In the genomic region with DNA sequence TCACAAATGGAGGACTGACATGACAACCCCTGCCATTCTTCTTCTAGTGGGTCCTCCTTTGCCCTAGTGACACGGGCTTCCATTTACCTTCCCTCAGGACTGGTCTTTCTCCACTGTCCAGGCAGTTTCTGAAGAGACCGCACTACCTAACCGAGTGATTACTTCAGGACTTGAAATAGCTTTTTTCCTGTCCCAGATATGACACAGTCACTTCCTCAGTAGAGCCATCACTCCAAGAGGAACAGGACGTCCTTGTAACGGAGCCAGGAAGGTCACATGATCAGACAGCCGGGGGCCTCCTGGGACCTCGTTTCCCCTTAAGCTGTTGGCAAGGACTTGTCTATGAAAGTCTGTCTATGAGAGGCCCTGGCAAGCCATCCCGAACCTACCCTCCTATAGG, we compare ENCODE assay signal across 2 cellular contexts.
TF ChIP-seq lines count a peak whose summit lies in the region.

No MANE protein-coding gene starts in this region.

TF ChIP-seq in SK-N-SH, 30 proteins besides CTCF, POLR2A, EP300 and RAD21 (continued from another document):
- no peak for TF ChIP-seq GABPA (IDR thresholded peaks at IDR 0.05; ENCODE audit: low read depth)
- TF ChIP-seq YY1 (IDR thresholded peaks at IDR 0.05; ENCODE audit: low read depth) = no peak
- no peak for TF ChIP-seq CHD2 (IDR thresholded peaks at IDR 0.05; ENCODE audit: low read length, partially characterized antibody)
- no peak for TF ChIP-seq TAF1 (IDR thresholded peaks at IDR 0.05; ENCODE audit: borderline replicate concordance, low read depth, low read length)
- TF ChIP-seq NFIC (IDR thresholded peaks at IDR 0.05; ENCODE audit: borderline replicate concordance) = no peak
- no peak for TF ChIP-seq RCOR1 (IDR thresholded peaks at IDR 0.05; ENCODE audit: low read length)
- TF ChIP-seq, protein P1, sequence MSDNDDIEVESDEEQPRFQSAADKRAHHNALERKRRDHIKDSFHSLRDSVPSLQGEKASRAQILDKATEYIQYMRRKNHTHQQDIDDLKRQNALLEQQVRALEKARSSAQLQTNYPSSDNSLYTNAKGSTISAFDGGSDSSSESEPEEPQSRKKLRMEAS (IDR thresholded peaks at IDR 0.05; ENCODE audit: low read depth) = no peak
- no peak for TF ChIP-seq FOXM1 (IDR thresholded peaks at IDR 0.05; ENCODE audit: low read depth)
- no peak for TF ChIP-seq MEF2A (IDR thresholded peaks at IDR 0.05; ENCODE audit: borderline replicate concordance, low read depth)
- TF ChIP-seq POLR2AphosphoS5 (IDR thresholded peaks at IDR 0.05; ENCODE audit: low read depth, low read length) = no peak
- no peak for TF ChIP-seq SIN3A (IDR thresholded peaks at IDR 0.05; ENCODE audit: borderline replicate concordance, low read depth, low read length)
- TF ChIP-seq, protein P2, sequence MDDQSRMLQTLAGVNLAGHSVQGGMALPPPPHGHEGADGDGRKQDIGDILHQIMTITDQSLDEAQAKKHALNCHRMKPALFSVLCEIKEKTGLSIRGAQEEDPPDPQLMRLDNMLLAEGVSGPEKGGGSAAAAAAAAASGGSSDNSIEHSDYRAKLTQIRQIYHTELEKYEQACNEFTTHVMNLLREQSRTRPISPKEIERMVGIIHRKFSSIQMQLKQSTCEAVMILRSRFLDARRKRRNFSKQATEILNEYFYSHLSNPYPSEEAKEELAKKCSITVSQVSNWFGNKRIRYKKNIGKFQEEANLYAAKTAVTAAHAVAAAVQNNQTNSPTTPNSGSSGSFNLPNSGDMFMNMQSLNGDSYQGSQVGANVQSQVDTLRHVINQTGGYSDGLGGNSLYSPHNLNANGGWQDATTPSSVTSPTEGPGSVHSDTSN (IDR thresholded peaks at IDR 0.05) = no peak
- TF ChIP-seq, protein P3, sequence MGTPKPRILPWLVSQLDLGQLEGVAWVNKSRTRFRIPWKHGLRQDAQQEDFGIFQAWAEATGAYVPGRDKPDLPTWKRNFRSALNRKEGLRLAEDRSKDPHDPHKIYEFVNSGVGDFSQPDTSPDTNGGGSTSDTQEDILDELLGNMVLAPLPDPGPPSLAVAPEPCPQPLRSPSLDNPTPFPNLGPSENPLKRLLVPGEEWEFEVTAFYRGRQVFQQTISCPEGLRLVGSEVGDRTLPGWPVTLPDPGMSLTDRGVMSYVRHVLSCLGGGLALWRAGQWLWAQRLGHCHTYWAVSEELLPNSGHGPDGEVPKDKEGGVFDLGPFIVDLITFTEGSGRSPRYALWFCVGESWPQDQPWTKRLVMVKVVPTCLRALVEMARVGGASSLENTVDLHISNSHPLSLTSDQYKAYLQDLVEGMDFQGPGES (IDR thresholded peaks at IDR 0.05; ENCODE audit: low read depth, low read length) = no peak
- no peak for TF ChIP-seq TCF12 (IDR thresholded peaks at IDR 0.05)

TF ChIP-seq in WTC11, 78 proteins besides CTCF, POLR2A, EP300 and RAD21 (continued from another document):
- TF ChIP-seq ELF4 (CRISPR knock-in tag; IDR thresholded peaks at IDR 0.05; ENCODE audit: low read depth) (no peak), NR2C2 (CRISPR knock-in tag; IDR thresholded peaks at IDR 0.05) (no peak), MXD4 (CRISPR knock-in tag; IDR thresholded peaks at IDR 0.05; ENCODE audit: borderline replicate concordance) (no peak), ZNF423 (CRISPR knock-in tag; IDR thresholded peaks at IDR 0.05) (no peak), SP1 (CRISPR knock-in tag; conservative IDR thresholded peaks at IDR 0.05) (no peak), ETV6 (CRISPR knock-in tag; IDR thresholded peaks at IDR 0.05) (no peak)
- TF ChIP-seq, protein P4, sequence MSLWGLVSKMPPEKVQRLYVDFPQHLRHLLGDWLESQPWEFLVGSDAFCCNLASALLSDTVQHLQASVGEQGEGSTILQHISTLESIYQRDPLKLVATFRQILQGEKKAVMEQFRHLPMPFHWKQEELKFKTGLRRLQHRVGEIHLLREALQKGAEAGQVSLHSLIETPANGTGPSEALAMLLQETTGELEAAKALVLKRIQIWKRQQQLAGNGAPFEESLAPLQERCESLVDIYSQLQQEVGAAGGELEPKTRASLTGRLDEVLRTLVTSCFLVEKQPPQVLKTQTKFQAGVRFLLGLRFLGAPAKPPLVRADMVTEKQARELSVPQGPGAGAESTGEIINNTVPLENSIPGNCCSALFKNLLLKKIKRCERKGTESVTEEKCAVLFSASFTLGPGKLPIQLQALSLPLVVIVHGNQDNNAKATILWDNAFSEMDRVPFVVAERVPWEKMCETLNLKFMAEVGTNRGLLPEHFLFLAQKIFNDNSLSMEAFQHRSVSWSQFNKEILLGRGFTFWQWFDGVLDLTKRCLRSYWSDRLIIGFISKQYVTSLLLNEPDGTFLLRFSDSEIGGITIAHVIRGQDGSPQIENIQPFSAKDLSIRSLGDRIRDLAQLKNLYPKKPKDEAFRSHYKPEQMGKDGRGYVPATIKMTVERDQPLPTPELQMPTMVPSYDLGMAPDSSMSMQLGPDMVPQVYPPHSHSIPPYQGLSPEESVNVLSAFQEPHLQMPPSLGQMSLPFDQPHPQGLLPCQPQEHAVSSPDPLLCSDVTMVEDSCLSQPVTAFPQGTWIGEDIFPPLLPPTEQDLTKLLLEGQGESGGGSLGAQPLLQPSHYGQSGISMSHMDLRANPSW (CRISPR knock-in tag; conservative IDR thresholded peaks at IDR 0.05; ENCODE audit: low read depth) = no peak
- TF ChIP-seq, protein P5, sequence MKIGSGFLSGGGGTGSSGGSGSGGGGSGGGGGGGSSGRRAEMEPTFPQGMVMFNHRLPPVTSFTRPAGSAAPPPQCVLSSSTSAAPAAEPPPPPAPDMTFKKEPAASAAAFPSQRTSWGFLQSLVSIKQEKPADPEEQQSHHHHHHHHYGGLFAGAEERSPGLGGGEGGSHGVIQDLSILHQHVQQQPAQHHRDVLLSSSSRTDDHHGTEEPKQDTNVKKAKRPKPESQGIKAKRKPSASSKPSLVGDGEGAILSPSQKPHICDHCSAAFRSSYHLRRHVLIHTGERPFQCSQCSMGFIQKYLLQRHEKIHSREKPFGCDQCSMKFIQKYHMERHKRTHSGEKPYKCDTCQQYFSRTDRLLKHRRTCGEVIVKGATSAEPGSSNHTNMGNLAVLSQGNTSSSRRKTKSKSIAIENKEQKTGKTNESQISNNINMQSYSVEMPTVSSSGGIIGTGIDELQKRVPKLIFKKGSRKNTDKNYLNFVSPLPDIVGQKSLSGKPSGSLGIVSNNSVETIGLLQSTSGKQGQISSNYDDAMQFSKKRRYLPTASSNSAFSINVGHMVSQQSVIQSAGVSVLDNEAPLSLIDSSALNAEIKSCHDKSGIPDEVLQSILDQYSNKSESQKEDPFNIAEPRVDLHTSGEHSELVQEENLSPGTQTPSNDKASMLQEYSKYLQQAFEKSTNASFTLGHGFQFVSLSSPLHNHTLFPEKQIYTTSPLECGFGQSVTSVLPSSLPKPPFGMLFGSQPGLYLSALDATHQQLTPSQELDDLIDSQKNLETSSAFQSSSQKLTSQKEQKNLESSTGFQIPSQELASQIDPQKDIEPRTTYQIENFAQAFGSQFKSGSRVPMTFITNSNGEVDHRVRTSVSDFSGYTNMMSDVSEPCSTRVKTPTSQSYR (CRISPR knock-in tag; IDR thresholded peaks at IDR 0.05) = no peak
- TF ChIP-seq, protein P6, sequence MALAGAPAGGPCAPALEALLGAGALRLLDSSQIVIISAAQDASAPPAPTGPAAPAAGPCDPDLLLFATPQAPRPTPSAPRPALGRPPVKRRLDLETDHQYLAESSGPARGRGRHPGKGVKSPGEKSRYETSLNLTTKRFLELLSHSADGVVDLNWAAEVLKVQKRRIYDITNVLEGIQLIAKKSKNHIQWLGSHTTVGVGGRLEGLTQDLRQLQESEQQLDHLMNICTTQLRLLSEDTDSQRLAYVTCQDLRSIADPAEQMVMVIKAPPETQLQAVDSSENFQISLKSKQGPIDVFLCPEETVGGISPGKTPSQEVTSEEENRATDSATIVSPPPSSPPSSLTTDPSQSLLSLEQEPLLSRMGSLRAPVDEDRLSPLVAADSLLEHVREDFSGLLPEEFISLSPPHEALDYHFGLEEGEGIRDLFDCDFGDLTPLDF (CRISPR knock-in tag; IDR thresholded peaks at IDR 0.05) = no peak
- TF ChIP-seq, protein P7, sequence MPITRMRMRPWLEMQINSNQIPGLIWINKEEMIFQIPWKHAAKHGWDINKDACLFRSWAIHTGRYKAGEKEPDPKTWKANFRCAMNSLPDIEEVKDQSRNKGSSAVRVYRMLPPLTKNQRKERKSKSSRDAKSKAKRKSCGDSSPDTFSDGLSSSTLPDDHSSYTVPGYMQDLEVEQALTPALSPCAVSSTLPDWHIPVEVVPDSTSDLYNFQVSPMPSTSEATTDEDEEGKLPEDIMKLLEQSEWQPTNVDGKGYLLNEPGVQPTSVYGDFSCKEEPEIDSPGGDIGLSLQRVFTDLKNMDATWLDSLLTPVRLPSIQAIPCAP (CRISPR knock-in tag; IDR thresholded peaks at IDR 0.05) = no peak
- TF ChIP-seq, protein P1 (CRISPR knock-in tag; IDR thresholded peaks at IDR 0.05) = no peak
- TF ChIP-seq, protein P8, sequence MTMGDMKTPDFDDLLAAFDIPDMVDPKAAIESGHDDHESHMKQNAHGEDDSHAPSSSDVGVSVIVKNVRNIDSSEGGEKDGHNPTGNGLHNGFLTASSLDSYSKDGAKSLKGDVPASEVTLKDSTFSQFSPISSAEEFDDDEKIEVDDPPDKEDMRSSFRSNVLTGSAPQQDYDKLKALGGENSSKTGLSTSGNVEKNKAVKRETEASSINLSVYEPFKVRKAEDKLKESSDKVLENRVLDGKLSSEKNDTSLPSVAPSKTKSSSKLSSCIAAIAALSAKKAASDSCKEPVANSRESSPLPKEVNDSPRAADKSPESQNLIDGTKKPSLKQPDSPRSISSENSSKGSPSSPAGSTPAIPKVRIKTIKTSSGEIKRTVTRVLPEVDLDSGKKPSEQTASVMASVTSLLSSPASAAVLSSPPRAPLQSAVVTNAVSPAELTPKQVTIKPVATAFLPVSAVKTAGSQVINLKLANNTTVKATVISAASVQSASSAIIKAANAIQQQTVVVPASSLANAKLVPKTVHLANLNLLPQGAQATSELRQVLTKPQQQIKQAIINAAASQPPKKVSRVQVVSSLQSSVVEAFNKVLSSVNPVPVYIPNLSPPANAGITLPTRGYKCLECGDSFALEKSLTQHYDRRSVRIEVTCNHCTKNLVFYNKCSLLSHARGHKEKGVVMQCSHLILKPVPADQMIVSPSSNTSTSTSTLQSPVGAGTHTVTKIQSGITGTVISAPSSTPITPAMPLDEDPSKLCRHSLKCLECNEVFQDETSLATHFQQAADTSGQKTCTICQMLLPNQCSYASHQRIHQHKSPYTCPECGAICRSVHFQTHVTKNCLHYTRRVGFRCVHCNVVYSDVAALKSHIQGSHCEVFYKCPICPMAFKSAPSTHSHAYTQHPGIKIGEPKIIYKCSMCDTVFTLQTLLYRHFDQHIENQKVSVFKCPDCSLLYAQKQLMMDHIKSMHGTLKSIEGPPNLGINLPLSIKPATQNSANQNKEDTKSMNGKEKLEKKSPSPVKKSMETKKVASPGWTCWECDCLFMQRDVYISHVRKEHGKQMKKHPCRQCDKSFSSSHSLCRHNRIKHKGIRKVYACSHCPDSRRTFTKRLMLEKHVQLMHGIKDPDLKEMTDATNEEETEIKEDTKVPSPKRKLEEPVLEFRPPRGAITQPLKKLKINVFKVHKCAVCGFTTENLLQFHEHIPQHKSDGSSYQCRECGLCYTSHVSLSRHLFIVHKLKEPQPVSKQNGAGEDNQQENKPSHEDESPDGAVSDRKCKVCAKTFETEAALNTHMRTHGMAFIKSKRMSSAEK (CRISPR knock-in tag; IDR thresholded peaks at IDR 0.05; ENCODE audit: borderline replicate concordance) = no peak
- TF ChIP-seq, protein P9, sequence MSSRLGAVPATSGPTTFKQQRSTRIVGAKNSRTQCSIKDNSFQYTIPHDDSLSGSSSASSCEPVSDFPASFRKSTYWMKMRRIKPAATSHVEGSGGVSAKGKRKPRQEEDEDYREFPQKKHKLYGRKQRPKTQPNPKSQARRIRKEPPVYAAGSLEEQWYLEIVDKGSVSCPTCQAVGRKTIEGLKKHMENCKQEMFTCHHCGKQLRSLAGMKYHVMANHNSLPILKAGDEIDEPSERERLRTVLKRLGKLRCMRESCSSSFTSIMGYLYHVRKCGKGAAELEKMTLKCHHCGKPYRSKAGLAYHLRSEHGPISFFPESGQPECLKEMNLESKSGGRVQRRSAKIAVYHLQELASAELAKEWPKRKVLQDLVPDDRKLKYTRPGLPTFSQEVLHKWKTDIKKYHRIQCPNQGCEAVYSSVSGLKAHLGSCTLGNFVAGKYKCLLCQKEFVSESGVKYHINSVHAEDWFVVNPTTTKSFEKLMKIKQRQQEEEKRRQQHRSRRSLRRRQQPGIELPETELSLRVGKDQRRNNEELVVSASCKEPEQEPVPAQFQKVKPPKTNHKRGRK (CRISPR knock-in tag; IDR thresholded peaks at IDR 0.05; ENCODE audit: borderline replicate concordance) = no peak
